In genomic region chr9:82144803-82145202, GRCh38 we compare ENCODE assay signal across 8 cellular contexts.
"Had no signal": no experiment of that assay in that cellular context is flagged by ENCODE, and none has a peak within 500 bp of the region (broad histone marks: within the 10 kb centered on the region; RNA-seq: fewer than 3 reads in every experiment).

No MANE protein-coding gene starts in this region.

- H3K4me3 ChIP-seq: GM12878 had no signal

- ATAC-seq: GM12878 had no signal

- FAIRE-seq: G401.6, GM12891, GM12892, GM18507, GM19239 had no signal

- DNase-seq: GDM1, GF-D8 had no signal
